20 cellular contexts compared by ENCODE assay signal in the genomic region with DNA sequence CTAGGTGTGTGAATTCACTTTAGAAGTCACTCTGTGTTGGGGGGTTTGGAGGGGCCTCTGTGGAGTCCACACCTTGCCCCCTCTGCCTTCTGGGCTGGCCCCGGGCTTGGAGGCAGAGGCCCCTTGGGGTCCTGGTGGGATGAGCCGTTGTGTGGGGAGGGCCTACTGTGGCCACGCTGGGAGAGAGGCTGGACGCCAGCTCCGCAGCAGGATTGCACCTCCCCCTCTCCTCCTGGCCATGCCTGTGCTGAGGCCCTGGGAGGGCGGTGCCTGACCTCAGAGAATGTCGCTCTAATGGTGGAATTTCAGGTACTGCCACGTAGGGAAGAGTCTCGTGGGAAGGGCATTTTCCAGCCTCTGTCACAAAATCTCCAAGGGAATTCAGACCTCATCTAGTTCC.
DNase-seq lines count a peak whose midpoint lies in the region; ATAC-seq and TF ChIP-seq lines count a peak whose summit lies in the region.
"Had no signal": no experiment of that assay in that cellular context is flagged by ENCODE, and none has a peak within 500 bp of the region (broad histone marks: within the 10 kb centered on the region; RNA-seq: fewer than 3 reads in every experiment).

No MANE protein-coding gene starts in this region.

- H3K36me3 Mint-ChIP-seq in GM23338 (ENCODE audit: low read depth) = peaks cover 6% of the 10 kb centered on the region; the same call in 1 of the 3 replicates
- H3K36me3 Mint-ChIP-seq in WTC11 = no peaks in the 10 kb centered on the region; the same call in none of the 2 replicates
- no peaks in the 10 kb centered on the region for H3K36me3 Mint-ChIP-seq in activated CD4-positive, alpha-beta memory T cell treated with anti-CD3 and anti-CD28 coated beads, Interleukin-2, amount 10 ng/mL, durations not matched to agents 7 days and 5 days (ENCODE audit: low read depth)

- no peaks in the 10 kb centered on the region for H3K9me3 ChIP-seq in GM23248 (ENCODE audit: low read depth)
- H3K9me3 ChIP-seq: HAP-1, MG63 had no signal

- H3K4me1 ChIP-seq in GM23338 (ENCODE audit: insufficient read depth) = no peaks in the 10 kb centered on the region
- H3K4me1 ChIP-seq in GM23248 (ENCODE audit: insufficient read depth) = no peaks in the 10 kb centered on the region
- H3K4me1 ChIP-seq: HAP-1 had no signal

- TF ChIP-seq CTCF in GM23338 (conservative IDR thresholded peaks at IDR 0.05; ENCODE audit: low read depth in 2 of 2) (no peak), WTC11 (IDR thresholded peaks at IDR 0.05) (no peak)

- H2AFZ ChIP-seq in GM23338 (no peak overlapping the region), GM23248 (no peak overlapping the region)

- H4K20me1 ChIP-seq in GM23338 (replicated peaks; ENCODE audit: insufficient read depth) (no peaks in the 10 kb centered on the region; the same call in 1 of the 2 replicates), GM23248 (ENCODE audit: insufficient read depth) (no peaks in the 10 kb centered on the region)

- intact Hi-C loops in posterior vena cava (cut with DNase I) = no loop called here

- H3K9me2 ChIP-seq in GM23338 (ENCODE audit: insufficient read depth) = no peaks in the 10 kb centered on the region
- H3K9me2 ChIP-seq in GM23248 (ENCODE audit: insufficient read depth) = no peaks in the 10 kb centered on the region

- DNase-seq in GM23338 (ENCODE audit: low spot score) = peak; percentile 30
- peak; percentile 34 for DNase-seq in WTC11 (ENCODE audit: low spot score)
- peak; percentile 63 for DNase-seq in iPS-NIHi7 (ENCODE audit: extremely low spot score)
- DNase-seq in posterior vena cava (ENCODE audit: low spot score) = peak; percentile 66
- DNase-seq in ACHN = no peak
- DNase-seq in GM23248 = no peak
- no peak for DNase-seq in activated CD4-positive, alpha-beta memory T cell treated with anti-CD3 and anti-CD28 coated beads, Interleukin-2, amount 10 ng/mL, durations not matched to agents 7 days and 5 days
- DNase-seq: Kasumi-1; MG63; NCI-H1092; NCI-H1436 treated with DMSO at 0.1 percent for 48 hours; NCI-H2029; NCI-H2171; NCI-H748 treated with DMSO at 0.1 percent for 48 hours; NK-92 treated with Interleukin-12 subunit alpha and Interleukin-12 subunit beta, amount 100 ng/mL, for 24 hours; SHP77 had no signal

- no peak overlapping the region for H3K9ac ChIP-seq in GM23248

- H3K36me3 ChIP-seq in GM23338 (ENCODE audit: insufficient read depth) (no peaks in the 10 kb centered on the region), GM23248 (ENCODE audit: low read depth) (no peaks in the 10 kb centered on the region)
- H3K36me3 ChIP-seq: HAP-1, MG63 had no signal

- ATAC-seq in GM23338 (peak; percentile 74), WTC11 (peak; percentile 69)

- no peak overlapping the region for H3K27ac Mint-ChIP-seq in GM23338
- H3K27ac Mint-ChIP-seq in WTC11 = no peak overlapping the region
- H3K27ac Mint-ChIP-seq in activated CD4-positive, alpha-beta memory T cell treated with anti-CD3 and anti-CD28 coated beads, Interleukin-2, amount 10 ng/mL, durations not matched to agents 7 days and 5 days = no peak overlapping the region

- CTCF ChIA-PET in WTC11 (lab: Charles Lee) = no interaction called here
- CTCF ChIA-PET in activated CD4-positive, alpha-beta memory T cell treated with anti-CD3 and anti-CD28 coated beads, Interleukin-2, amount 10 ng/mL, durations not matched to agents 7 days and 5 days (lab: Charles Lee) = no interaction called here

- POLR2A ChIA-PET in WTC11 (lab: Charles Lee) = no interaction called here
- POLR2A ChIA-PET in activated CD4-positive, alpha-beta memory T cell treated with anti-CD3 and anti-CD28 coated beads, Interleukin-2, amount 10 ng/mL, durations not matched to agents 7 days and 5 days (lab: Charles Lee) = no interaction called here

- no peaks in the 10 kb centered on the region for H3K27me3 ChIP-seq in GM23338 (ENCODE audit: insufficient read depth)
- no peaks in the 10 kb centered on the region for H3K27me3 ChIP-seq in GM23248 (replicated peaks; ENCODE audit: insufficient read depth)
- H3K27me3 ChIP-seq: MG63 had no signal

- WGBS in GM23248 (ENCODE audit: low coverage in 1 of 2, low lambda C conversion rate in 2 of 2, missing lambda C conversion rate in 2 of 2), 2 experiments = 66 to 77% methylated on average over 6 to 9 of the region's 9 CpGs

- H3F3A ChIP-seq in GM23338 (replicated peaks; ENCODE audit: low read depth) (no peaks in the 10 kb centered on the region), GM23248 (ENCODE audit: insufficient read depth) (no peaks in the 10 kb centered on the region)

- H3K27ac ChIP-seq in GM23338 (ENCODE audit: low read depth) (no peak overlapping the region), GM23248 (no peak overlapping the region)
- H3K27ac ChIP-seq: C4-2B, HL-60, SK-N-MC had no signal

- H3K27me3 Mint-ChIP-seq in GM23338 (ENCODE audit: insufficient read depth, low read depth, poor library complexity) = peaks cover 15% of the 10 kb centered on the region
- H3K27me3 Mint-ChIP-seq in WTC11 (ENCODE audit: low read depth) = no peaks in the 10 kb centered on the region
- no peaks in the 10 kb centered on the region for H3K27me3 Mint-ChIP-seq in activated CD4-positive, alpha-beta memory T cell treated with anti-CD3 and anti-CD28 coated beads, Interleukin-2, amount 10 ng/mL, durations not matched to agents 7 days and 5 days

- no peaks in the 10 kb centered on the region; the same call in 2 of the 3 replicates for H3K9me3 Mint-ChIP-seq in GM23338
- no peaks in the 10 kb centered on the region for H3K9me3 Mint-ChIP-seq in WTC11
- no peaks in the 10 kb centered on the region for H3K9me3 Mint-ChIP-seq in activated CD4-positive, alpha-beta memory T cell treated with anti-CD3 and anti-CD28 coated beads, Interleukin-2, amount 10 ng/mL, durations not matched to agents 7 days and 5 days

- H3K4me1 Mint-ChIP-seq in GM23338 (peaks cover 17% of the 10 kb centered on the region), WTC11 (peaks cover 12% of the 10 kb centered on the region)
- H3K4me1 Mint-ChIP-seq in activated CD4-positive, alpha-beta memory T cell treated with anti-CD3 and anti-CD28 coated beads, Interleukin-2, amount 10 ng/mL, durations not matched to agents 7 days and 5 days = no peaks in the 10 kb centered on the region

- H3K4me3 Mint-ChIP-seq in GM23338 (no peak overlapping the region), WTC11 (no peak overlapping the region)
- no peak overlapping the region for H3K4me3 Mint-ChIP-seq in activated CD4-positive, alpha-beta memory T cell treated with anti-CD3 and anti-CD28 coated beads, Interleukin-2, amount 10 ng/mL, durations not matched to agents 7 days and 5 days

- H3K4me3 ChIP-seq in GM23338 (no peak overlapping the region), GM23248 (no peak overlapping the region)
- H3K4me3 ChIP-seq: HAP-1, MG63, SK-N-MC had no signal

- in situ Hi-C loops in ACHN (cut with HindIII; ENCODE audit: low pct_ligation_motif_present, low pct_unique_long_range_greater_than_20kb, low sequenced_read_pairs) (no loop called here), GM23248 (cut with MboI) (no loop called here)

- no peak overlapping the region for H3K4me2 ChIP-seq in GM23338
- H3K4me2 ChIP-seq in GM23248 (ENCODE audit: unreplicated experiment) = no peak overlapping the region

- H3K79me2 ChIP-seq in GM23338 (replicated peaks; ENCODE audit: insufficient read depth) (no peaks in the 10 kb centered on the region), GM23248 (ENCODE audit: insufficient read depth) (no peaks in the 10 kb centered on the region)

TF ChIP-seq in GM23338, 12 proteins besides CTCF, POLR2A, EP300 and RAD21:
- no peak for TF ChIP-seq POLR2AphosphoS5 (IDR thresholded peaks at IDR 0.05; ENCODE audit: low read depth)

TF ChIP-seq in WTC11, 78 proteins besides CTCF, POLR2A, EP300 and RAD21:
- TF ChIP-seq, protein P1, sequence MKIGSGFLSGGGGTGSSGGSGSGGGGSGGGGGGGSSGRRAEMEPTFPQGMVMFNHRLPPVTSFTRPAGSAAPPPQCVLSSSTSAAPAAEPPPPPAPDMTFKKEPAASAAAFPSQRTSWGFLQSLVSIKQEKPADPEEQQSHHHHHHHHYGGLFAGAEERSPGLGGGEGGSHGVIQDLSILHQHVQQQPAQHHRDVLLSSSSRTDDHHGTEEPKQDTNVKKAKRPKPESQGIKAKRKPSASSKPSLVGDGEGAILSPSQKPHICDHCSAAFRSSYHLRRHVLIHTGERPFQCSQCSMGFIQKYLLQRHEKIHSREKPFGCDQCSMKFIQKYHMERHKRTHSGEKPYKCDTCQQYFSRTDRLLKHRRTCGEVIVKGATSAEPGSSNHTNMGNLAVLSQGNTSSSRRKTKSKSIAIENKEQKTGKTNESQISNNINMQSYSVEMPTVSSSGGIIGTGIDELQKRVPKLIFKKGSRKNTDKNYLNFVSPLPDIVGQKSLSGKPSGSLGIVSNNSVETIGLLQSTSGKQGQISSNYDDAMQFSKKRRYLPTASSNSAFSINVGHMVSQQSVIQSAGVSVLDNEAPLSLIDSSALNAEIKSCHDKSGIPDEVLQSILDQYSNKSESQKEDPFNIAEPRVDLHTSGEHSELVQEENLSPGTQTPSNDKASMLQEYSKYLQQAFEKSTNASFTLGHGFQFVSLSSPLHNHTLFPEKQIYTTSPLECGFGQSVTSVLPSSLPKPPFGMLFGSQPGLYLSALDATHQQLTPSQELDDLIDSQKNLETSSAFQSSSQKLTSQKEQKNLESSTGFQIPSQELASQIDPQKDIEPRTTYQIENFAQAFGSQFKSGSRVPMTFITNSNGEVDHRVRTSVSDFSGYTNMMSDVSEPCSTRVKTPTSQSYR (CRISPR knock-in tag; IDR thresholded peaks at IDR 0.05) = peak; percentile 60; the same call in 1 of the 2 replicates
- TF ChIP-seq, protein P2, sequence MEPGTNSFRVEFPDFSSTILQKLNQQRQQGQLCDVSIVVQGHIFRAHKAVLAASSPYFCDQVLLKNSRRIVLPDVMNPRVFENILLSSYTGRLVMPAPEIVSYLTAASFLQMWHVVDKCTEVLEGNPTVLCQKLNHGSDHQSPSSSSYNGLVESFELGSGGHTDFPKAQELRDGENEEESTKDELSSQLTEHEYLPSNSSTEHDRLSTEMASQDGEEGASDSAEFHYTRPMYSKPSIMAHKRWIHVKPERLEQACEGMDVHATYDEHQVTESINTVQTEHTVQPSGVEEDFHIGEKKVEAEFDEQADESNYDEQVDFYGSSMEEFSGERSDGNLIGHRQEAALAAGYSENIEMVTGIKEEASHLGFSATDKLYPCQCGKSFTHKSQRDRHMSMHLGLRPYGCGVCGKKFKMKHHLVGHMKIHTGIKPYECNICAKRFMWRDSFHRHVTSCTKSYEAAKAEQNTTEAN (CRISPR knock-in tag; IDR thresholded peaks at IDR 0.05) = no peak

Comparison
In these comparisons a context has a peak if more than half of its experiments do, and no peak if none do; other contexts are left out.
1. DNase-seq: peak in GM23338 (single experiment), WTC11 (single experiment), iPS-NIHi7 (single experiment) and posterior vena cava (single experiment); none in ACHN (single experiment), GM23248 (single experiment) and activated CD4-positive, alpha-beta memory T cell treated with anti-CD3 and anti-CD28 coated beads, Interleukin-2, amount 10 ng/mL, durations not matched to agents 7 days and 5 days (single experiment).